ENCODE assay signal across 8 cellular contexts in the genomic region with DNA sequence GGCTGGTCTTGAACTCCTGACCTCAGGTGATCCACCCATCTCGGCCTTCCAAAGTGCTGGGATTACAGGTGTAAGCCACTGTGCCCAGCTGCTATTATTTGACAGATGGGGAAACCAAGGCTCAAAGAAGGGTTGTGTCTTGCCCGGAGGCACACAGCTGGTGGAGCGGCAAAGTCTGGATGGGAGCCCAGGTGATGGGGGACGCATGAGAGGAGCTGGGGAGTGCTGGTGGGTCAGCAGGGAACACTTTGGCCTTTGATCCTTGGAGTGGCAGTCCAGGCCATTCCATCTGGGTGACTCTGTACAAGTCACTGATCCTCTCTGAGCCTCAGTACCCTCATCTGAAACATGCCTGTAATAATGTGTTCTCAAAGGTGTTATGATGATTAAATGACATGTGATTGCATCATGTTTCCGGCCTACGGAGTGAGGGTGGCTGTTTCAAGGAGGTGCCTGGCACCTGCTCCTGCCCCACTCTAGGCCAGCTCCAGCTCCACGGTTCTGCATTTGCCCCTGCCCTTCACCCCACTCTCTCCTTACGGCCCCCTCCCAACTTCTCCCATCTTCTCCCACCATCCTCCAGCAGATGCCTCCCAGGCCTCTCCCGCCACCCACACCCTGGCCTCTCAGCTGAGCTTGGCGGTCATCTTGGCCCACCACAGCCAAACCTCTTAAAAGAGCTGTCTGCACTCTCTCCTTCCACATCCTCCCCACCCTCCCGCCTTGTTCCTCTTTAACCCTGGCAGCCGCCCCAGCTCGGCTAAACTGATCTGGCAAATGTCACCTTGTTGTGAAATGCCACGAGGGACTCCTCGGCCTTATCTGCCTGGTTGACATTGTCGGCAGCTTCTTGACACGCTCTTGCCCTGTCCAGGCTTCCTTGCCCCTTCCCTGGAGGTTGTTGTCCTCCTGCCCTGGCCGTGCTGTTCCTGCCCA. TPM values are rescaled to one million over a fixed set of nuclear protein-coding genes. Genes with fewer than 3 reads are reported as not detected.
DNase-seq lines count a peak whose midpoint lies in the region; ATAC-seq, FAIRE-seq and TF ChIP-seq lines count a peak whose summit lies in the region.

No MANE protein-coding gene starts in this region.

- H3K27me3 ChIP-seq in sigmoid colon (no peaks in the 10 kb centered on the region), WERI-Rb-1 (ENCODE audit: insufficient read depth, low read depth, severe bottlenecking) (no peaks in the 10 kb centered on the region)

- H3K36me3 ChIP-seq in sigmoid colon, result peaks cover 8 to 25% (median 16%) of the 10 kb centered on the region in 4 donors
- no peaks in the 10 kb centered on the region; the same call in 1 of the 2 replicates for H3K36me3 ChIP-seq in WERI-Rb-1

- CTCF ChIA-PET in A549 (lab: Yijun Ruan, JAX), result interaction anchor here (0.6 to 19.7 kb wide), 8 partner anchors 10 to 817 kb away, joined by 3 to 241 read pairs (median 7); partner anchors contain the start of gene PDLIM7
- CTCF ChIA-PET in activated CD8-positive, alpha-beta memory T cell treated with anti-CD3 and anti-CD28 coated beads, Interleukin-2, amount 10 ng/mL, durations not matched to agents 7 days and 5 days (lab: Charles Lee), result interaction anchor here (0.7 to 4.6 kb wide), 10 partner anchors 10 to 119 kb away, joined by 3 to 26 read pairs (median 7); no protein-coding TSS in a partner anchor

- H3K4me3 Mint-ChIP-seq in activated CD8-positive, alpha-beta memory T cell treated with anti-CD3 and anti-CD28 coated beads, Interleukin-2, amount 10 ng/mL, durations not matched to agents 7 days and 5 days, result no peak overlapping the region

- no peak for TF ChIP-seq EP300 in A549 (IDR thresholded peaks at IDR 0.05)
- peak in 1 of 4 donors; percentile 39 for TF ChIP-seq EP300 in sigmoid colon (IDR thresholded peaks at IDR 0.05)

- H3K9me3 ChIP-seq in A549, result no peaks in the 10 kb centered on the region
- H3K9me3 ChIP-seq in sigmoid colon, result no peaks in the 10 kb centered on the region
- H3K9me3 ChIP-seq in WERI-Rb-1 (ENCODE audit: severe bottlenecking), result no peaks in the 10 kb centered on the region

- H3K4me1 ChIP-seq in A549, result peaks cover 22% of the 10 kb centered on the region; the same call in 2 of the 3 replicates
- H3K4me1 ChIP-seq in sigmoid colon, result peaks cover 0 to 98% (median 96%) of the 10 kb centered on the region in 4 donors

- no peak for TF ChIP-seq RAD21 in A549 (conservative IDR thresholded peaks at IDR 0.05 in 1 of 2, IDR thresholded peaks at IDR 0.05 in 1 of 2)

- H3K27ac Mint-ChIP-seq in activated CD8-positive, alpha-beta memory T cell treated with anti-CD3 and anti-CD28 coated beads, Interleukin-2, amount 10 ng/mL, durations not matched to agents 7 days and 5 days, result peak overlapping the region; percentile 90

- peaks cover 3% of the 10 kb centered on the region for H3K36me3 Mint-ChIP-seq in activated CD8-positive, alpha-beta memory T cell treated with anti-CD3 and anti-CD28 coated beads, Interleukin-2, amount 10 ng/mL, durations not matched to agents 7 days and 5 days

- H3K4me1 Mint-ChIP-seq in activated CD8-positive, alpha-beta memory T cell treated with anti-CD3 and anti-CD28 coated beads, Interleukin-2, amount 10 ng/mL, durations not matched to agents 7 days and 5 days, result peaks cover 45% of the 10 kb centered on the region

- no peaks in the 10 kb centered on the region for H3K9me3 Mint-ChIP-seq in activated CD8-positive, alpha-beta memory T cell treated with anti-CD3 and anti-CD28 coated beads, Interleukin-2, amount 10 ng/mL, durations not matched to agents 7 days and 5 days (ENCODE audit: low read depth)

- no peak overlapping the region for H3K4me2 ChIP-seq in A549

- H3K27me3 Mint-ChIP-seq in activated CD8-positive, alpha-beta memory T cell treated with anti-CD3 and anti-CD28 coated beads, Interleukin-2, amount 10 ng/mL, durations not matched to agents 7 days and 5 days, result no peaks in the 10 kb centered on the region

- intact Hi-C loops in cardiac septum (cut with DNase I), result loop anchor here (2.0 kb wide), 2 partner anchors 18 to 22 kb away; partner anchors contain the start of gene PDLIM7
- intact Hi-C loops in sigmoid colon (cut with DNase I), result no loop called here

- no peak for TF ChIP-seq CTCF in A549 (IDR thresholded peaks at IDR 0.05)
- TF ChIP-seq CTCF in sigmoid colon (IDR thresholded peaks at IDR 0.05), result no peak
- TF ChIP-seq CTCF in WERI-Rb-1 (IDR thresholded peaks at IDR 0.05; ENCODE audit: low read depth, low read length), result no peak

- H3K27ac ChIP-seq in A549 (peak overlapping the region; percentile 22 to 69; a peak in 4 of 6 replicates), sigmoid colon (peak overlapping the region; percentile 95 to 99 (median 96)), WERI-Rb-1 (no peak overlapping the region)

- no peak for TF ChIP-seq POLR2A in A549 (IDR thresholded peaks at IDR 0.05; ENCODE audit: low read length)
- no peak for TF ChIP-seq POLR2A in sigmoid colon (IDR thresholded peaks at IDR 0.05)

- WGBS in A549 (ENCODE audit: missing lambda C conversion rate), result 81% methylated on average over 18 of the region's 18 CpGs
- WGBS in sigmoid colon, 2 donors, result 42 to 67% methylated on average over 18 of the region's 18 CpGs

- POLR2A ChIA-PET in A549 (lab: Yijun Ruan, JAX), result interaction anchor here (0.6 to 1.2 kb wide), 2 partner anchors 16 to 18 kb away, joined by 3 to 4 read pairs; partner anchors contain the start of gene PDLIM7

- no peak; a peak in 1 of 6 replicates for ATAC-seq in A549
- peak; percentile 75 for ATAC-seq in activated CD8-positive, alpha-beta memory T cell treated with anti-CD3 and anti-CD28 coated beads, Interleukin-2, amount 10 ng/mL, durations not matched to agents 7 days and 5 days

- DNase-seq in A549 (ENCODE audit: low read depth in 1 of 2, low spot score in 1 of 2) (no peak), cardiac septum (ENCODE audit: low spot score) (peak; percentile 95), sigmoid colon (peak; percentile 97), WERI-Rb-1 (no peak), NCI-H774 (lab: John Stamatoyannopoulos, UW) (no peak)
- DNase-seq in Jurkat, Clone E6-1 (ENCODE audit: low read depth, low spot score), result peak; percentile 42
- peak; percentile 67 for DNase-seq in activated CD8-positive, alpha-beta memory T cell treated with anti-CD3 and anti-CD28 coated beads, Interleukin-2, amount 10 ng/mL, durations not matched to agents 7 days and 5 days
- no peak for DNase-seq in central memory CD4-positive, alpha-beta T cell

- FAIRE-seq in A549 (lab: Jason Lieb, UNC), result no peak

- H3K4me3 ChIP-seq in A549, result no peak overlapping the region
- no peak overlapping the region for H3K4me3 ChIP-seq in Jurkat, Clone E6-1 (ENCODE audit: low read length)
- H3K4me3 ChIP-seq in sigmoid colon, result no peak overlapping the region
- H3K4me3 ChIP-seq in WERI-Rb-1 (ENCODE audit: low read depth, low read length), result no peak overlapping the region

RNA-seq across cellular contexts. Expression of gene DBN1, which starts 5.5 kb away (rescaled TPM):
- polyA plus RNA-seq in A549 (2011; rRNA removed) (32.6 and 47.7 TPM in 2 replicates), A549 (2017; fragmentation: RNase III; extraction: RNeasy Plus Mini Kit Qiagen cat#74134 plus additional on column Dnase treatment) (92.4 to 118 TPM (median 107 TPM) in 3 replicates), sigmoid colon (10 to 100 TPM in 2 of 3 donors, 1 to 10 TPM in 1; 6.0 to 22.2 (median 16.9) TPM)
- polyA plus RNA-seq in A549 (2012; cell fraction: cytosol; rRNA removed), result 33.1 and 34.4 TPM in 2 replicates
- polyA plus RNA-seq in A549 (2012; cell fraction: nucleus; rRNA removed), result 374 and 488 TPM in 2 replicates
- polyA minus RNA-seq in A549 (2011; rRNA and poly(A)+ RNA removed), result 50.2 and 52.4 TPM in 2 replicates
- 214 TPM for polyA plus RNA-seq in Jurkat, Clone E6-1 (2012; ENCODE audit: insufficient read depth, insufficient read length)
- 100 to 1,000 TPM in 1 of 2 experiments, 10 to 100 TPM in 1; 81.5 to 128 TPM for total RNA-seq in activated CD8-positive, alpha-beta memory T cell treated with anti-CD3 and anti-CD28 coated beads, Interleukin-2, amount 10 ng/mL, durations not matched to agents 7 days and 5 days
- total RNA-seq in cardiac septum (27.5 TPM), sigmoid colon (10 to 100 TPM; 54.8 to 100.0 (median 82.3) TPM)

RNA-seq across cellular contexts. Expression of gene PDLIM7, which starts 18.4 kb away (rescaled TPM):
- 26.1 and 30.7 TPM in 2 replicates for polyA plus RNA-seq in A549 (2011; rRNA removed)
- 91.5 and 139 TPM in 2 replicates for polyA plus RNA-seq in A549 (2012; cell fraction: cytosol; rRNA removed)
- 252 and 329 TPM in 2 replicates for polyA plus RNA-seq in A549 (2012; cell fraction: nucleus; rRNA removed)
- polyA plus RNA-seq in A549 (2017; fragmentation: RNase III; extraction: RNeasy Plus Mini Kit Qiagen cat#74134 plus additional on column Dnase treatment), result 120 to 141 TPM (median 124 TPM) in 3 replicates
- polyA minus RNA-seq in A549 (2011; rRNA and poly(A)+ RNA removed), result 22.0 and 27.9 TPM in 2 replicates
- 43.2 TPM for polyA plus RNA-seq in Jurkat, Clone E6-1 (2012; ENCODE audit: insufficient read depth, insufficient read length)
- total RNA-seq in activated CD8-positive, alpha-beta memory T cell treated with anti-CD3 and anti-CD28 coated beads, Interleukin-2, amount 10 ng/mL, durations not matched to agents 7 days and 5 days, result 10 to 100 TPM; 72.9 to 81.2 TPM
- 133 TPM for total RNA-seq in cardiac septum
- total RNA-seq in sigmoid colon, result 100 to 1,000 TPM; 274 to 923 (median 482) TPM
- polyA plus RNA-seq in sigmoid colon, result 10 to 100 TPM in 2 of 3 donors, 1 to 10 TPM in 1; 7.2 to 58.5 (median 14.4) TPM

RNA-seq across cellular contexts. Expression of gene DOK3, which starts 30.6 kb away (rescaled TPM):
- polyA plus RNA-seq in A549 (2011; rRNA removed), result 1.3 and 1.8 TPM in 2 replicates
- polyA plus RNA-seq in A549 (2012; cell fraction: cytosol; rRNA removed), result 2.9 and 4.2 TPM in 2 replicates
- polyA plus RNA-seq in A549 (2012; cell fraction: nucleus; rRNA removed), result 26.3 and 29.7 TPM in 2 replicates
- 7.1 to 9.1 TPM (median 7.4 TPM) in 3 replicates for polyA plus RNA-seq in A549 (2017; fragmentation: RNase III; extraction: RNeasy Plus Mini Kit Qiagen cat#74134 plus additional on column Dnase treatment)
- polyA minus RNA-seq in A549 (2011; rRNA and poly(A)+ RNA removed), result 0.54 and 2.0 TPM in 2 replicates
- polyA plus RNA-seq in Jurkat, Clone E6-1 (2012; ENCODE audit: insufficient read depth, insufficient read length), result 4.1 TPM
- total RNA-seq in activated CD8-positive, alpha-beta memory T cell treated with anti-CD3 and anti-CD28 coated beads, Interleukin-2, amount 10 ng/mL, durations not matched to agents 7 days and 5 days, result 1 to 10 TPM; 3.3 to 5.7 TPM
- 4.7 TPM for total RNA-seq in cardiac septum
- total RNA-seq in sigmoid colon, result 1 to 10 TPM; 4.6 to 8.0 (median 6.5) TPM
- polyA plus RNA-seq in sigmoid colon, result 10 to 100 TPM in 1 of 3 donors, 1 to 10 TPM in 2; 3.0 to 20.2 (median 7.2) TPM

RNA-seq across cellular contexts. Expression of gene PRR7, which starts 32.4 kb away (rescaled TPM):
- polyA plus RNA-seq in A549 (2011; rRNA removed) (1.8 and 2.2 TPM in 2 replicates), A549 (2017; fragmentation: RNase III; extraction: RNeasy Plus Mini Kit Qiagen cat#74134 plus additional on column Dnase treatment) (11.0 to 12.1 TPM (median 11.2 TPM) in 3 replicates), sigmoid colon (1 to 10 TPM in 1 of 3 donors, not detected in 2; 3.7 TPM)
- 25.9 and 43.4 TPM in 2 replicates for polyA plus RNA-seq in A549 (2012; cell fraction: cytosol; rRNA removed)
- polyA plus RNA-seq in A549 (2012; cell fraction: nucleus; rRNA removed), result 39.8 and 85.8 TPM in 2 replicates
- polyA minus RNA-seq in A549 (2011; rRNA and poly(A)+ RNA removed), result 0.58 and 0.95 TPM in 2 replicates
- polyA plus RNA-seq in Jurkat, Clone E6-1 (2012; ENCODE audit: insufficient read depth, insufficient read length), result 10.9 TPM
- 1 to 10 TPM; 3.1 to 5.3 TPM for total RNA-seq in activated CD8-positive, alpha-beta memory T cell treated with anti-CD3 and anti-CD28 coated beads, Interleukin-2, amount 10 ng/mL, durations not matched to agents 7 days and 5 days
- total RNA-seq in cardiac septum (5.1 TPM), sigmoid colon (1 to 10 TPM in 3 of 4 donors, under 1 TPM in 1; 0.82 to 2.5 (median 1.7) TPM)

RNA-seq across cellular contexts. Expression of gene DDX41, which starts 37.8 kb away (rescaled TPM):
- polyA plus RNA-seq in A549 (2011; rRNA removed), result 87.7 and 90.7 TPM in 2 replicates
- polyA plus RNA-seq in A549 (2012; cell fraction: cytosol; rRNA removed), result 180 and 211 TPM in 2 replicates
- polyA plus RNA-seq in A549 (2012; cell fraction: nucleus; rRNA removed), result 290 and 366 TPM in 2 replicates
- 121 to 177 TPM (median 172 TPM) in 3 replicates for polyA plus RNA-seq in A549 (2017; fragmentation: RNase III; extraction: RNeasy Plus Mini Kit Qiagen cat#74134 plus additional on column Dnase treatment)
- 65.9 and 74.8 TPM in 2 replicates for polyA minus RNA-seq in A549 (2011; rRNA and poly(A)+ RNA removed)
- 187 TPM for polyA plus RNA-seq in Jurkat, Clone E6-1 (2012; ENCODE audit: insufficient read depth, insufficient read length)
- total RNA-seq in activated CD8-positive, alpha-beta memory T cell treated with anti-CD3 and anti-CD28 coated beads, Interleukin-2, amount 10 ng/mL, durations not matched to agents 7 days and 5 days, result 100 to 1,000 TPM; 126 to 130 TPM
- total RNA-seq in cardiac septum, result 37.9 TPM
- 10 to 100 TPM; 47.8 to 55.1 (median 51.6) TPM for total RNA-seq in sigmoid colon
- polyA plus RNA-seq in sigmoid colon, result 10 to 100 TPM; 69.7 to 78.4 (median 72.6) TPM

Comparison
In these comparisons a context has a peak if more than half of its experiments do, and no peak if none do; other contexts are left out.
1. DNase-seq: peak in Jurkat, Clone E6-1 (single experiment), activated CD8-positive, alpha-beta memory T cell treated with anti-CD3 and anti-CD28 coated beads, Interleukin-2, amount 10 ng/mL, durations not matched to agents 7 days and 5 days (single experiment), cardiac septum (single experiment) and sigmoid colon (single experiment); none in A549 (0 of 2), central memory CD4-positive, alpha-beta T cell (single experiment), WERI-Rb-1 (single experiment) and NCI-H774 (single experiment).